Comparison of ENCODE assay signal across 1 cellular context in the genomic region with DNA sequence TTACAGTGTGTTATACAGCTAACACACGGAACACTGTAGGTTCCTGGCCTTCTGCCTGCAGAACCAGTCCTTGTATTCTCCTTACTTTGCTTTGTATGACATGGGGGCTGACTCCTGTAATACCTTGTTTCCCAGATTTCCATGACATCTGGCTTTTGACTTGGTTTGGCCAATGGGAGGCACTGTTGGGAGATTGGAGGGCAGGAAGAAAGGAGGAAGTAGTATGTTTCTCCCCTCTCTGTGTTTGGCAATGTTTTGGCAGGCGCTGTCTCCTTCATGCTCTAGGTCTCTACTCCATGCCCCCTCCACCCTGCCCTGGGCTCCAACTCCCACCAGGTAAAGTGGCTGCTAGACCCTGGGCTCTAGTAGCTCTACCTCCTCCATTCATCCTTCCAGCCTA.
TF ChIP-seq lines count a peak whose summit lies in the region.

No MANE protein-coding gene starts in this region.

TF ChIP-seq in WTC11, 78 proteins besides CTCF, POLR2A, EP300 and RAD21 (continued from another document):
- TF ChIP-seq, protein P1, sequence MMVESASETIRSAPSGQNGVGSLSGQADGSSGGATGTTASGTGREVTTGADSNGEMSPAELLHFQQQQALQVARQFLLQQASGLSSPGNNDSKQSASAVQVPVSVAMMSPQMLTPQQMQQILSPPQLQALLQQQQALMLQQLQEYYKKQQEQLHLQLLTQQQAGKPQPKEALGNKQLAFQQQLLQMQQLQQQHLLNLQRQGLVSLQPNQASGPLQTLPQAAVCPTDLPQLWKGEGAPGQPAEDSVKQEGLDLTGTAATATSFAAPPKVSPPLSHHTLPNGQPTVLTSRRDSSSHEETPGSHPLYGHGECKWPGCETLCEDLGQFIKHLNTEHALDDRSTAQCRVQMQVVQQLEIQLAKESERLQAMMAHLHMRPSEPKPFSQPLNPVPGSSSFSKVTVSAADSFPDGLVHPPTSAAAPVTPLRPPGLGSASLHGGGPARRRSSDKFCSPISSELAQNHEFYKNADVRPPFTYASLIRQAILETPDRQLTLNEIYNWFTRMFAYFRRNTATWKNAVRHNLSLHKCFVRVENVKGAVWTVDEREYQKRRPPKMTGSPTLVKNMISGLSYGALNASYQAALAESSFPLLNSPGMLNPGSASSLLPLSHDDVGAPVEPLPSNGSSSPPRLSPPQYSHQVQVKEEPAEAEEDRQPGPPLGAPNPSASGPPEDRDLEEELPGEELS (CRISPR knock-in tag; IDR thresholded peaks at IDR 0.05): no peak
- no peak for TF ChIP-seq ESRRA (CRISPR knock-in tag; IDR thresholded peaks at IDR 0.05; ENCODE audit: borderline replicate concordance)
